In the genomic region with DNA sequence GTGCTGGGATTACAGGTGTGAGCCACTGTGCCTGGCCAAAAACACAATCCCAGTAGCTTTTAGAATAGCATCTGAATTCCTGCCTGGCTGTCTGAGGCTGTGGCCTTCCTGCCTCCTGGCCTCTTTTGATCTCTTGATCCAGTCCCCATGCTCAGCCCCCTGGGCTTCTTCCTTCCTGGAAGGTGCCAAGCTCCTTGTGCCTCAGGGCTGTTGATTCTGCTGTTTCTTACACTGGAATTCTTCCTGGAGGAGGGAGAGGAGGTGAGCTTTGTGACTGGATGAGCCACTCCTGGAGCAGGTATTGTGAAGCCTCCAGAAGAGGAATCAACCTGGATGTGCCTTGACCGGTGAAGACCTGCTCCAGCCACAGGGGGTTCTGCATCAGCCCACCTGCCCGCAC, we compare ENCODE assay signal across 35 cellular contexts. TPM values are rescaled to one million over a fixed set of nuclear protein-coding genes. Genes with fewer than 3 reads are reported as not detected.
DNase-seq lines count a peak whose midpoint lies in the region; ATAC-seq and TF ChIP-seq lines count a peak whose summit lies in the region.
"Had no signal": no experiment of that assay in that cellular context is flagged by ENCODE, and none has a peak within 500 bp of the region (broad histone marks: within the 10 kb centered on the region; RNA-seq: fewer than 3 reads in every experiment).

No MANE protein-coding gene starts in this region.

- no peaks in the 10 kb centered on the region for H3K79me2 ChIP-seq in mesendoderm (ENCODE audit: control insufficient read depth, insufficient read depth, low read length)
- no peaks in the 10 kb centered on the region for H3K79me2 ChIP-seq in trophoblast cell (ENCODE audit: control insufficient read depth, insufficient read depth, low read length, poor library complexity)

- no CpG with 5 or more reads among the region's 2 CpGs for WGBS in mesendoderm (ENCODE audit: extremely low coverage, insufficient coverage, low lambda C conversion rate)
- WGBS in trophoblast cell (ENCODE audit: extremely low coverage, insufficient coverage, insufficient read length), result no CpG with 5 or more reads among the region's 2 CpGs

- no peak overlapping the region for H3K4me2 ChIP-seq in mesendoderm (ENCODE audit: low read length)
- no peak overlapping the region for H3K4me2 ChIP-seq in trophoblast cell (ENCODE audit: low read length)
- H3K4me2 ChIP-seq: A549 had no signal

- peak; percentile 79 for DNase-seq in ELF-1 (ENCODE audit: low read depth, low spot score)
- peak; percentile 30 for DNase-seq in mesendoderm
- DNase-seq in trophoblast cell, result peak; percentile 5 to 23
- no peak for DNase-seq in stimulated activated effector memory CD8-positive, alpha-beta T cell treated with anti-CD3 and anti-CD28 coated beads, Interleukin-12 subunit alpha, Interleukin-12 subunit beta, amount 100 ng/mL, for 72 hours (ENCODE audit: low spot score in 2 of 2)
- no peak for DNase-seq in D341Med (ENCODE audit: low spot score)
- no peak for DNase-seq in breast epithelium (ENCODE audit: low spot score in 2 of 2)
- no peak for DNase-seq in NCI-H1436 treated with DMSO at 0.1 percent for 48 hours (lab: John Stamatoyannopoulos, UW)
- DNase-seq in AG20443 (ENCODE audit: low spot score), result no peak
- DNase-seq: 8988T; ACHN; AML-193; BE2C; C1 segment of cervical spinal cord; Caco-2; Calu3; CD4-positive, alpha-beta memory T cell; CD4-positive, alpha-beta T cell; CD4-positive, CD25-positive, alpha-beta regulatory T cell; CD8-positive, alpha-beta memory T cell; CD8-positive, alpha-beta T cell; COR-L47; DMS 273 treated with DMSO at 0.1 percent for 48 hours; DMS153; DMS53; DMS79; DMS79 treated with DMSO at 0.1 percent for 48 hours; DND-41; EL had no signal

- H3K14ac ChIP-seq in trophoblast cell (ENCODE audit: low read length), result no peak overlapping the region

- no peak overlapping the region for H3K56ac ChIP-seq in mesendoderm (ENCODE audit: low read length)

- H2BK120ac ChIP-seq in mesendoderm (ENCODE audit: low read depth, low read length) (no peak overlapping the region), trophoblast cell (ENCODE audit: insufficient read depth, low read length, poor library complexity) (no peak overlapping the region)

- peaks cover 3% of the 10 kb centered on the region for H3K9me3 Mint-ChIP-seq in stimulated activated effector memory CD8-positive, alpha-beta T cell treated with anti-CD3 and anti-CD28 coated beads, Interleukin-12 subunit alpha, Interleukin-12 subunit beta, amount 100 ng/mL, for 72 hours
- H3K9me3 Mint-ChIP-seq: CD4-positive, alpha-beta memory T cell; CD4-positive, alpha-beta T cell; CD8-positive, alpha-beta memory T cell; CD8-positive, alpha-beta T cell had no signal

- no peak overlapping the region for H4K8ac ChIP-seq in mesendoderm (ENCODE audit: low read depth, low read length)
- no peak overlapping the region for H4K8ac ChIP-seq in trophoblast cell (ENCODE audit: low read depth, low read length)

- ATAC-seq in stimulated activated effector memory CD8-positive, alpha-beta T cell treated with anti-CD3 and anti-CD28 coated beads, Interleukin-12 subunit alpha, Interleukin-12 subunit beta, amount 100 ng/mL, for 72 hours, result no peak
- ATAC-seq: A549; CD8-positive, alpha-beta T cell had no signal

- no peak overlapping the region for H2BK12ac ChIP-seq in trophoblast cell (ENCODE audit: low read length)

- H4K5ac ChIP-seq in mesendoderm (ENCODE audit: low read length), result no peak overlapping the region

- no peak overlapping the region for H2BK5ac ChIP-seq in mesendoderm (ENCODE audit: low read length)
- no peak overlapping the region for H2BK5ac ChIP-seq in trophoblast cell (ENCODE audit: low read depth, low read length, poor library complexity)

- H3K23ac ChIP-seq in mesendoderm (ENCODE audit: low read length), result no peak overlapping the region
- no peak overlapping the region for H3K23ac ChIP-seq in trophoblast cell (ENCODE audit: low read length)

- no peak overlapping the region for H3K4ac ChIP-seq in mesendoderm (ENCODE audit: low read depth, low read length)
- H3K4ac ChIP-seq in trophoblast cell (ENCODE audit: low read depth, low read length), result no peak overlapping the region

- H3K18ac ChIP-seq in mesendoderm (ENCODE audit: low read length) (no peak overlapping the region), trophoblast cell (ENCODE audit: low read length) (no peak overlapping the region)

- no peaks in the 10 kb centered on the region for H3K9me3 ChIP-seq in trophoblast cell (ENCODE audit: insufficient read depth, low read depth, low read length)
- H3K9me3 ChIP-seq in breast epithelium, result no peaks in the 10 kb centered on the region
- H3K9me3 ChIP-seq: A549, BE2C, Caco-2 had no signal

- no peak for TF ChIP-seq POLR2A in breast epithelium (IDR thresholded peaks at IDR 0.05)

- H3K36me3 Mint-ChIP-seq in stimulated activated effector memory CD8-positive, alpha-beta T cell treated with anti-CD3 and anti-CD28 coated beads, Interleukin-12 subunit alpha, Interleukin-12 subunit beta, amount 100 ng/mL, for 72 hours, result peaks cover 6% of the 10 kb centered on the region
- H3K36me3 Mint-ChIP-seq: CD14-positive monocyte; CD4-positive, alpha-beta memory T cell; CD8-positive, alpha-beta memory T cell; CD8-positive, alpha-beta T cell had no signal

- no peak overlapping the region for H4K12ac ChIP-seq in trophoblast cell (ENCODE audit: low read depth, low read length)

- H3K27me3 ChIP-seq in mesendoderm (ENCODE audit: insufficient read depth, low read length, poor library complexity) (no peaks in the 10 kb centered on the region), trophoblast cell (ENCODE audit: insufficient read depth, low read length) (no peaks in the 10 kb centered on the region), breast epithelium (no peaks in the 10 kb centered on the region)
- H3K27me3 ChIP-seq: BE2C, BLaER1 had no signal

- H3K27ac Mint-ChIP-seq in stimulated activated effector memory CD8-positive, alpha-beta T cell treated with anti-CD3 and anti-CD28 coated beads, Interleukin-12 subunit alpha, Interleukin-12 subunit beta, amount 100 ng/mL, for 72 hours, result peak overlapping the region; percentile 58
- H3K27ac Mint-ChIP-seq: B cell; CD4-positive, alpha-beta memory T cell; CD4-positive, alpha-beta T cell; CD4-positive, CD25-positive, alpha-beta regulatory T cell; CD8-positive, alpha-beta T cell had no signal

- H4K91ac ChIP-seq in trophoblast cell (ENCODE audit: low read depth, low read length), result no peak overlapping the region

- H3K79me1 ChIP-seq in mesendoderm (ENCODE audit: low read length) (no peaks in the 10 kb centered on the region), trophoblast cell (ENCODE audit: low read length) (no peaks in the 10 kb centered on the region)

- H3K36me3 ChIP-seq in mesendoderm (ENCODE audit: control insufficient read depth, insufficient read depth, low read length) (no peaks in the 10 kb centered on the region), trophoblast cell (ENCODE audit: control insufficient read depth in 1 of 2, insufficient read depth in 2 of 2, low read length in 2 of 2) (no peaks in the 10 kb centered on the region), breast epithelium (no peaks in the 10 kb centered on the region)
- H3K36me3 ChIP-seq: BE2C; BLaER1; BLaER1 treated with 17β-estradiol and CSF1 and Interleukin-3, amounts not matched to agents 10 nM and 100 nM had no signal

- H3K4me1 ChIP-seq in mesendoderm (ENCODE audit: control insufficient read depth, low read depth, low read length) (no peaks in the 10 kb centered on the region), trophoblast cell (ENCODE audit: control insufficient read depth in 1 of 2, insufficient read depth in 2 of 2, low read length in 2 of 2) (no peaks in the 10 kb centered on the region), breast epithelium (no peaks in the 10 kb centered on the region)
- H3K4me1 ChIP-seq: A549, BE2C, Caco-2 had no signal

- TF ChIP-seq CTCF in breast epithelium (IDR thresholded peaks at IDR 0.05), result no peak

- no peak overlapping the region for H3K4me3 Mint-ChIP-seq in stimulated activated effector memory CD8-positive, alpha-beta T cell treated with anti-CD3 and anti-CD28 coated beads, Interleukin-12 subunit alpha, Interleukin-12 subunit beta, amount 100 ng/mL, for 72 hours
- H3K4me3 Mint-ChIP-seq: B cell; CD14-positive monocyte; CD4-positive, alpha-beta memory T cell; CD4-positive, alpha-beta T cell; CD4-positive, CD25-positive, alpha-beta regulatory T cell; CD8-positive, alpha-beta T cell had no signal

- intact Hi-C loops in breast epithelium (cut with DNase I; ENCODE audit: low total_unique reads), result no loop called here

- no peak overlapping the region for H2AK5ac ChIP-seq in mesendoderm (ENCODE audit: low read length)
- H2AK5ac ChIP-seq in trophoblast cell (ENCODE audit: low read length), result no peak overlapping the region

- H3K9ac ChIP-seq in mesendoderm (ENCODE audit: low read length), result no peak overlapping the region
- no peak overlapping the region for H3K9ac ChIP-seq in trophoblast cell (ENCODE audit: low read length)
- H3K9ac ChIP-seq: BLaER1; BLaER1 treated with 17β-estradiol and CSF1 and Interleukin-3, amounts not matched to agents 10 nM and 100 nM had no signal

- H3K27ac ChIP-seq in mesendoderm (ENCODE audit: low read depth, low read length) (no peak overlapping the region), trophoblast cell (ENCODE audit: low read depth, low read length) (no peak overlapping the region), breast epithelium (no peak overlapping the region)
- H3K27ac ChIP-seq: 22Rv1; A549; BLaER1; BLaER1 treated with 17β-estradiol and CSF1 and Interleukin-3, amounts not matched to agents 10 nM and 100 nM; C4-2B had no signal

- H2AFZ ChIP-seq in trophoblast cell (ENCODE audit: insufficient read depth, low read length, poor library complexity), result no peak overlapping the region

- H3K4me1 Mint-ChIP-seq in stimulated activated effector memory CD8-positive, alpha-beta T cell treated with anti-CD3 and anti-CD28 coated beads, Interleukin-12 subunit alpha, Interleukin-12 subunit beta, amount 100 ng/mL, for 72 hours, result peaks cover 31% of the 10 kb centered on the region

- H3K4me3 ChIP-seq in mesendoderm (ENCODE audit: low read length) (no peak overlapping the region), trophoblast cell (ENCODE audit: low read depth, low read length) (no peak overlapping the region), breast epithelium (no peak overlapping the region)
- H3K4me3 ChIP-seq: A549; BLaER1; BLaER1 treated with 17β-estradiol and CSF1 and Interleukin-3, amounts not matched to agents 10 nM and 100 nM had no signal

- no peak overlapping the region for H2BK15ac ChIP-seq in mesendoderm (replicated peaks; ENCODE audit: low read depth)

RNA-seq across cellular contexts. Expression of a gene that starts 17.3 kb away (rescaled TPM):
- 30.3 TPM for polyA plus RNA-seq in mesendoderm (2013, experiment 1 of 2)
- polyA plus RNA-seq in mesendoderm (2013, experiment 2 of 2), result 29.7 TPM
- 28.7 and 34.2 TPM in 2 replicates for polyA plus RNA-seq in trophoblast cell (2013)
- total RNA-seq in breast epithelium, result 1 to 10 TPM in 1 of 3 donors, under 1 TPM in 2; 0.29 to 6.4 (median 0.33) TPM

Comparison
In these comparisons a context has a peak if more than half of its experiments do, and no peak if none do; other contexts are left out.
1. DNase-seq: peak in ELF-1 (single experiment), mesendoderm (single experiment) and trophoblast cell (2 of 2); none in stimulated activated effector memory CD8-positive, alpha-beta T cell treated with anti-CD3 and anti-CD28 coated beads, Interleukin-12 subunit alpha, Interleukin-12 subunit beta, amount 100 ng/mL, for 72 hours (0 of 2), D341Med (single experiment), breast epithelium (0 of 2), NCI-H1436 treated with DMSO at 0.1 percent for 48 hours (single experiment) and AG20443 (single experiment).